10 cellular contexts compared by ENCODE assay signal in the genomic region with DNA sequence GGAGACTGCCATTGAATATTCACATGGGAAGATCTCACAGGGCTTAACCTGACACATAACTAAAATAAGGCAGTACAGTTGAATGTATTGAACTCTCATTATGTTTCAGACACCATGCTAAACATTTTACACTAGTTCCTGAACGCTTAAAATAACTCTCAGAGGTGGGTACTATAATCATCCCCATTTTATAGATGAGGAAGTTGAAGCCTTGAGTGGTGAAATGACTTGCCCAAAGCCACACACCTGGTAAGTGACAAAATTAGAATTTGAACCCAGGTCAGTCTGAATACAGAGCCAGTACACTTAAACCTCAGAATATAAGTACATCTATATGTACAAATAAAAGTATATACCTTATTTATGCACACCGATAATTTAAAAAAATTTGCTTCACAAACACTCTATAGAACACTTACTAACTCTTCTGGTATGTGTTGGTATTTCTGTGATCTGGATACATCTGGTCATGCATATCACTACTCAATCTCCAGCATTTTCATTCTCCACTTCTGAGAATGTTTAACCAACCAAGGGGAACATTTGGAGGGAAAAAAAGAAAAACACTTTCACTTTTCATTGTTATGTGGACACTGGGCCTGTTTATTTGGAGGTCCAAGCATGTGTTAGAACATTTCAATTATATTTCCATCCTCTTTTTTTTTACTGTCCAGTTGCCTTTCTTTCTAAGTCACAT. TPM values are rescaled to one million over a fixed set of nuclear protein-coding genes. Genes with fewer than 3 reads are reported as not detected.
DNase-seq lines count a peak whose midpoint lies in the region; ATAC-seq and TF ChIP-seq lines count a peak whose summit lies in the region.
"Had no signal": no experiment of that assay in that cellular context is flagged by ENCODE, and none has a peak within 500 bp of the region (broad histone marks: within the 10 kb centered on the region; RNA-seq: fewer than 3 reads in every experiment).

No MANE protein-coding gene starts in this region.

- no peaks in the 10 kb centered on the region for H3K27me3 ChIP-seq in left lung

- H3K4me3 Mint-ChIP-seq in activated CD8-positive, alpha-beta T cell treated with anti-CD3 and anti-CD28 coated beads, Interleukin-2, amount 10 ng/mL, durations not matched to agents 7 days and 5 days: no peak overlapping the region

- H3K4me1 ChIP-seq in left lung: peaks cover 6 to 47% of the 10 kb centered on the region in 2 donors

- no peak overlapping the region for H3K4me3 ChIP-seq in left lung

- H3K4me1 Mint-ChIP-seq in activated CD8-positive, alpha-beta T cell treated with anti-CD3 and anti-CD28 coated beads, Interleukin-2, amount 10 ng/mL, durations not matched to agents 7 days and 5 days (ENCODE audit: low read depth): peaks cover 64% of the 10 kb centered on the region

- no peaks in the 10 kb centered on the region for H3K27me3 Mint-ChIP-seq in activated CD8-positive, alpha-beta T cell treated with anti-CD3 and anti-CD28 coated beads, Interleukin-2, amount 10 ng/mL, durations not matched to agents 7 days and 5 days (ENCODE audit: low read depth)
- H3K27me3 Mint-ChIP-seq: progenitor cell of endocrine pancreas had no signal

- H3K9me3 ChIP-seq in left lung: no peaks in the 10 kb centered on the region

- POLR2A ChIA-PET in activated CD8-positive, alpha-beta T cell treated with anti-CD3 and anti-CD28 coated beads, Interleukin-2, amount 10 ng/mL, durations not matched to agents 7 days and 5 days (lab: Charles Lee): interaction anchor here (8.5 kb wide), 1 partner anchor 30 kb away, joined by 181 read pairs; the partner anchor contains the start of gene TBCC

- CTCF ChIA-PET in activated CD8-positive, alpha-beta T cell treated with anti-CD3 and anti-CD28 coated beads, Interleukin-2, amount 10 ng/mL, durations not matched to agents 7 days and 5 days (lab: Charles Lee): no interaction called here

- H3K27ac ChIP-seq in left lung: peak overlapping the region in 1 of 2 donors; percentile 35

- peak; percentile 85 for DNase-seq in Caki2 (ENCODE audit: low read depth)
- DNase-seq in activated CD8-positive, alpha-beta T cell treated with anti-CD3 and anti-CD28 coated beads, Interleukin-2, amount 10 ng/mL, durations not matched to agents 7 days and 5 days: no peak
- DNase-seq in left lung: no peak
- DNase-seq in activated effector memory CD4-positive, alpha-beta T cell treated with anti-CD3 and anti-CD28 coated beads, Interleukin-2, amount 50 U/mL, for 16 hours: no peak
- DNase-seq in COLO668 (lab: John Stamatoyannopoulos, UW; ENCODE audit: unreplicated experiment): no peak

- peaks cover 16% of the 10 kb centered on the region for H3K36me3 Mint-ChIP-seq in activated CD8-positive, alpha-beta T cell treated with anti-CD3 and anti-CD28 coated beads, Interleukin-2, amount 10 ng/mL, durations not matched to agents 7 days and 5 days (ENCODE audit: low read depth)

- intact Hi-C loops in left lung (cut with DNase I): no loop called here

- no peaks in the 10 kb centered on the region for H3K9me3 Mint-ChIP-seq in activated CD8-positive, alpha-beta T cell treated with anti-CD3 and anti-CD28 coated beads, Interleukin-2, amount 10 ng/mL, durations not matched to agents 7 days and 5 days (ENCODE audit: insufficient read depth)

- no peaks in the 10 kb centered on the region for H3K36me3 ChIP-seq in left lung

- peak; percentile 36 for ATAC-seq in HG02759 (IDR thresholded peaks at IDR 0.05; ENCODE audit: unreplicated experiment)
- no peak for ATAC-seq in activated CD8-positive, alpha-beta T cell treated with anti-CD3 and anti-CD28 coated beads, Interleukin-2, amount 10 ng/mL, durations not matched to agents 7 days and 5 days
- peak; percentile 8 for ATAC-seq in left lung
- no peak for ATAC-seq in HG03469 (IDR thresholded peaks at IDR 0.05; ENCODE audit: unreplicated experiment)
- ATAC-seq in GM18520 (IDR thresholded peaks at IDR 0.05; ENCODE audit: unreplicated experiment): no peak
- ATAC-seq: esophagus mucosa had no signal

- H3K27ac Mint-ChIP-seq in activated CD8-positive, alpha-beta T cell treated with anti-CD3 and anti-CD28 coated beads, Interleukin-2, amount 10 ng/mL, durations not matched to agents 7 days and 5 days: peak overlapping the region; percentile 62
- H3K27ac Mint-ChIP-seq: progenitor cell of endocrine pancreas had no signal

- in situ Hi-C loops in Caki2 (cut with HindIII; ENCODE audit: low pct_unique_long_range_greater_than_20kb, low sequenced_read_pairs): no loop called here

- TF ChIP-seq CTCF in left lung (IDR thresholded peaks at IDR 0.05): no peak

RNA-seq across cellular contexts. Expression of gene BICRAL, which starts 4.6 kb away (rescaled TPM):
- total RNA-seq in Caki2 (2014; rRNA removed; shearing (Covaris generic); ENCODE audit: low replicate concordance): 1.9 TPM in 2 replicates
- total RNA-seq in activated CD8-positive, alpha-beta T cell treated with anti-CD3 and anti-CD28 coated beads, Interleukin-2, amount 10 ng/mL, durations not matched to agents 7 days and 5 days: 10 to 100 TPM; 18.0 to 18.8 TPM
- total RNA-seq in left lung: 10 to 100 TPM; 12.6 to 15.9 TPM

RNA-seq across cellular contexts. Expression of gene TBCC, which starts 31.4 kb away (rescaled TPM):
- total RNA-seq in Caki2 (2014; rRNA removed; shearing (Covaris generic); ENCODE audit: low replicate concordance): 52.0 and 61.2 TPM in 2 replicates
- 10 to 100 TPM; 26.7 to 29.1 TPM for total RNA-seq in activated CD8-positive, alpha-beta T cell treated with anti-CD3 and anti-CD28 coated beads, Interleukin-2, amount 10 ng/mL, durations not matched to agents 7 days and 5 days
- 10 to 100 TPM; 16.8 to 20.4 TPM for total RNA-seq in left lung

RNA-seq across cellular contexts. Expression of gene PRPH2, which starts 54.9 kb away (rescaled TPM):
- total RNA-seq in Caki2 (2014; rRNA removed; shearing (Covaris generic); ENCODE audit: low replicate concordance): not detected in 2 replicates
- not detected for total RNA-seq in activated CD8-positive, alpha-beta T cell treated with anti-CD3 and anti-CD28 coated beads, Interleukin-2, amount 10 ng/mL, durations not matched to agents 7 days and 5 days
- total RNA-seq in left lung: 1 to 10 TPM; 1.7 to 1.9 TPM
- total RNA-seq: progenitor cell of endocrine pancreas had no signal

Comparison
In these comparisons a context has a peak if more than half of its experiments do, and no peak if none do; other contexts are left out.
1. ATAC-seq: peak in HG02759 (single experiment) and left lung (single experiment); none in activated CD8-positive, alpha-beta T cell treated with anti-CD3 and anti-CD28 coated beads, Interleukin-2, amount 10 ng/mL, durations not matched to agents 7 days and 5 days (single experiment), HG03469 (single experiment) and GM18520 (single experiment).